In the genomic region with DNA sequence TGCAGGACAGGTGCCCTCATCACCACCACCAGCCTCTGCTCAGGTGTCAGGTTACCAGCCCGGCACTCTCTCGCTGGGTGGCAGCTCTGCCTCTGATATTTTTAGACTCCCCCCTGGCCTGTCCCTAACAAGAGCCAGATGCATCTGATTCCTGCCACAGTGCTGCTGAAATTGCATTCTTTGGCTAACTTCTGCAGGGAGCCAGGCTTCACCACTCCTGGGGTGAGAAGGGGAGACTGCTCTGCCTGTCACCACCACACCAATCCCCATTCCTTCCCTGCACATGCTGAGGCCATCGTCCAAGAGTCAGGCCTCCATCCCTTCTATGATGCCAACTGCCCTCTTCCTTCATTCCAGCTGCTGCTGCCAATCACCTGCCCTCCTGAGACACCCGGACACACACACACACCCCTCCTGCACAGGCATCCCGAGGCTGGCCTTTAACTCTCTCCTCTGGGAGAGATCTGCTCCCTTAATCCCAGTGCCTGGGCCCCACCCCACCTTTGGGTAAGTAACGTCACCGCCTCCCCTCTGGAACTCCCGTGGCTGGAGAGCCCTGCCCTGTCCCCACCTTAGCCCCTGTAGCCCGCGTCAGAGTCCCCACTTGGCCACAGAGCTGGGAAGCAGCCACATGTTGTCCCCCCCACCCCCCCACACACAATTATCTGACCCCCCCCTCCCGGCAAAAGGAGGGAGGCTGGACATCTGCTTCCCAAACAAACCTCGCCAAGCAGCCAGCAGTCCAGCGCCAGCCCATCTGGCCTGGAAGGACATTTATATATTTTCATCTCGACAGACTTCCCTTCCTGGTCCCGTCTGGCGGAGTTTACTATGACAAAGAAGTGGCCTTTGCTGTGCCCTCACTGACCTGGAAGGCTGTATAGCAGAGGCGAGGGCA, we compare ENCODE assay signal across 1 cellular context.
TF ChIP-seq lines count a peak whose summit lies in the region.

No MANE protein-coding gene starts in this region.

TF ChIP-seq in GM23338, 12 proteins besides CTCF, POLR2A, EP300 and RAD21 (continued from another document):
- no peak for TF ChIP-seq JUNB (IDR thresholded peaks at IDR 0.05; ENCODE audit: unreplicated experiment)
- no peak for TF ChIP-seq EZH2 (IDR thresholded peaks at IDR 0.05; ENCODE audit: low read depth, unreplicated experiment)
- no peak for TF ChIP-seq CREB1 (CRISPR knock-in tag; IDR thresholded peaks at IDR 0.05; ENCODE audit: low read depth)
- TF ChIP-seq POLR2AphosphoS5 (IDR thresholded peaks at IDR 0.05; ENCODE audit: low read depth): no peak
- TF ChIP-seq, protein P1, sequence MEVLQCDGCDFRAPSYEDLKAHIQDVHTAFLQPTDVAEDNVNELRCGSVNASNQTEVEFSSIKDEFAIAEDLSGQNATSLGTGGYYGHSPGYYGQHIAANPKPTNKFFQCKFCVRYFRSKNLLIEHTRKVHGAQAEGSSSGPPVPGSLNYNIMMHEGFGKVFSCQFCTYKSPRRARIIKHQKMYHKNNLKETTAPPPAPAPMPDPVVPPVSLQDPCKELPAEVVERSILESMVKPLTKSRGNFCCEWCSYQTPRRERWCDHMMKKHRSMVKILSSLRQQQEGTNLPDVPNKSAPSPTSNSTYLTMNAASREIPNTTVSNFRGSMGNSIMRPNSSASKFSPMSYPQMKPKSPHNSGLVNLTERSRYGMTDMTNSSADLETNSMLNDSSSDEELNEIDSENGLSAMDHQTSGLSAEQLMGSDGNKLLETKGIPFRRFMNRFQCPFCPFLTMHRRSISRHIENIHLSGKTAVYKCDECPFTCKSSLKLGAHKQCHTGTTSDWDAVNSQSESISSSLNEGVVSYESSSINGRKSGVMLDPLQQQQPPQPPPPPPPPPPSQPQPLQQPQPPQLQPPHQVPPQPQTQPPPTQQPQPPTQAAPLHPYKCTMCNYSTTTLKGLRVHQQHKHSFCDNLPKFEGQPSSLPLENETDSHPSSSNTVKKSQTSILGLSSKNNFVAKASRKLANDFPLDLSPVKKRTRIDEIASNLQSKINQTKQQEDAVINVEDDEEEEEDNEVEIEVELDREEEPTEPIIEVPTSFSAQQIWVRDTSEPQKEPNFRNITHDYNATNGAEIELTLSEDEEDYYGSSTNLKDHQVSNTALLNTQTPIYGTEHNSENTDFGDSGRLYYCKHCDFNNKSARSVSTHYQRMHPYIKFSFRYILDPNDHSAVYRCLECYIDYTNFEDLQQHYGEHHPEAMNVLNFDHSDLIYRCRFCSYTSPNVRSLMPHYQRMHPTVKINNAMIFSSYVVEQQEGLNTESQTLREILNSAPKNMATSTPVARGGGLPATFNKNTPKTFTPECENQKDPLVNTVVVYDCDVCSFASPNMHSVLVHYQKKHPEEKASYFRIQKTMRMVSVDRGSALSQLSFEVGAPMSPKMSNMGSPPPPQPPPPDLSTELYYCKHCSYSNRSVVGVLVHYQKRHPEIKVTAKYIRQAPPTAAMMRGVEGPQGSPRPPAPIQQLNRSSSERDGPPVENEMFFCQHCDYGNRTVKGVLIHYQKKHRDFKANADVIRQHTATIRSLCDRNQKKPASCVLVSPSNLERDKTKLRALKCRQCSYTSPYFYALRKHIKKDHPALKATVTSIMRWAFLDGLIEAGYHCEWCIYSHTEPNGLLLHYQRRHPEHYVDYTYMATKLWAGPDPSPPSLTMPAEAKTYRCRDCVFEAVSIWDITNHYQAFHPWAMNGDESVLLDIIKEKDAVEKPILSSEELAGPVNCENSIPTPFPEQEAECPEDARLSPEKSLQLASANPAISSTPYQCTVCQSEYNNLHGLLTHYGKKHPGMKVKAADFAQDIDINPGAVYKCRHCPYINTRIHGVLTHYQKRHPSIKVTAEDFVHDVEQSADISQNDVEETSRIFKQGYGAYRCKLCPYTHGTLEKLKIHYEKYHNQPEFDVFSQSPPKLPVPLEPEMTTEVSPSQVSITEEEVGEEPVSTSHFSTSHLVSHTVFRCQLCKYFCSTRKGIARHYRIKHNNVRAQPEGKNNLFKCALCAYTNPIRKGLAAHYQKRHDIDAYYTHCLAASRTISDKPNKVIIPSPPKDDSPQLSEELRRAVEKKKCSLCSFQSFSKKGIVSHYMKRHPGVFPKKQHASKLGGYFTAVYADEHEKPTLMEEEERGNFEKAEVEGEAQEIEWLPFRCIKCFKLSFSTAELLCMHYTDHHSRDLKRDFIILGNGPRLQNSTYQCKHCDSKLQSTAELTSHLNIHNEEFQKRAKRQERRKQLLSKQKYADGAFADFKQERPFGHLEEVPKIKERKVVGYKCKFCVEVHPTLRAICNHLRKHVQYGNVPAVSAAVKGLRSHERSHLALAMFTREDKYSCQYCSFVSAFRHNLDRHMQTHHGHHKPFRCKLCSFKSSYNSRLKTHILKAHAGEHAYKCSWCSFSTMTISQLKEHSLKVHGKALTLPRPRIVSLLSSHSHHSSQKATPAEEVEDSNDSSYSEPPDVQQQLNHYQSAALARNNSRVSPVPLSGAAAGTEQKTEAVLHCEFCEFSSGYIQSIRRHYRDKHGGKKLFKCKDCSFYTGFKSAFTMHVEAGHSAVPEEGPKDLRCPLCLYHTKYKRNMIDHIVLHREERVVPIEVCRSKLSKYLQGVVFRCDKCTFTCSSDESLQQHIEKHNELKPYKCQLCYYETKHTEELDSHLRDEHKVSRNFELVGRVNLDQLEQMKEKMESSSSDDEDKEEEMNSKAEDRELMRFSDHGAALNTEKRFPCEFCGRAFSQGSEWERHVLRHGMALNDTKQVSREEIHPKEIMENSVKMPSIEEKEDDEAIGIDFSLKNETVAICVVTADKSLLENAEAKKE (CRISPR knock-in tag; IDR thresholded peaks at IDR 0.05): no peak
- no peak for TF ChIP-seq ZNF331 (CRISPR knock-in tag; IDR thresholded peaks at IDR 0.05; ENCODE audit: low read depth)
- TF ChIP-seq NANOG (IDR thresholded peaks at IDR 0.05; ENCODE audit: borderline replicate concordance): no peak
- no peak for TF ChIP-seq EZH2phosphoT487 (IDR thresholded peaks at IDR 0.05; ENCODE audit: unreplicated experiment)
